10 cellular contexts compared by ENCODE assay signal in genomic region chr9:4832786-4833579, GRCh38. TPM values are rescaled to one million over a fixed set of nuclear protein-coding genes. Genes with fewer than 3 reads are reported as not detected.
DNase-seq lines count a peak whose midpoint lies in the region; ATAC-seq and TF ChIP-seq lines count a peak whose summit lies in the region.
"Had no signal": no experiment of that assay in that cellular context is flagged by ENCODE, and none has a peak within 500 bp of the region (broad histone marks: within the 10 kb centered on the region; RNA-seq: fewer than 3 reads in every experiment).

No MANE protein-coding gene starts in this region.

- no peak for TF ChIP-seq CTCF in fibroblast of villous mesenchyme (IDR thresholded peaks at IDR 0.05; ENCODE audit: insufficient read depth, low read depth, low read length)

- H3K4me3 ChIP-seq in fibroblast of villous mesenchyme (ENCODE audit: low read depth, low read length) = no peak overlapping the region

- intact Hi-C loops in head of caudate nucleus (cut with DNase I) = no loop called here

- peak; percentile 16 for DNase-seq in HK-2 (ENCODE audit: unreplicated experiment)
- peak; percentile 9 to 21 for DNase-seq in activated CD4-positive, alpha-beta T cell treated with anti-CD3 and anti-CD28 coated beads, Interleukin-2, amount 50 U/mL, for 4 hours
- peak; percentile 98 for DNase-seq in fibroblast of villous mesenchyme (ENCODE audit: low read depth)
- DNase-seq in stimulated activated CD4-positive, alpha-beta T cell treated with anti-CD3 and anti-CD28 coated beads, Interleukin-4, amount 100 ng/mL, for 48 hours (ENCODE audit: low read depth in 2 of 2) = peak; percentile 20 to 54
- DNase-seq in left lobe of liver (ENCODE audit: low spot score) = no peak
- DNase-seq in head of caudate nucleus = no peak
- DNase-seq: NCI-H1105 treated with DMSO at 0.1 percent for 48 hours had no signal

- ATAC-seq in left lobe of liver (no peak), HG02759 (IDR thresholded peaks at IDR 0.05; ENCODE audit: unreplicated experiment) (no peak), GM18519 (IDR thresholded peaks at IDR 0.05; ENCODE audit: low FRiP score, unreplicated experiment) (no peak)
- ATAC-seq: naive thymus-derived CD4-positive, alpha-beta T cell had no signal

RNA-seq across cellular contexts. Expression of gene RCL1, which starts 40.2 kb away (rescaled TPM):
- total RNA-seq in fibroblast of villous mesenchyme (9.7 and 10.4 TPM in 2 replicates), left lobe of liver (48.8 TPM)

Comparison
In these comparisons a context has a peak if more than half of its experiments do, and no peak if none do; other contexts are left out.
1. DNase-seq: peak in HK-2 (single experiment), activated CD4-positive, alpha-beta T cell treated with anti-CD3 and anti-CD28 coated beads, Interleukin-2, amount 50 U/mL, for 4 hours (2 of 2), fibroblast of villous mesenchyme (single experiment) and stimulated activated CD4-positive, alpha-beta T cell treated with anti-CD3 and anti-CD28 coated beads, Interleukin-4, amount 100 ng/mL, for 48 hours (2 of 2); none in left lobe of liver (single experiment) and head of caudate nucleus (0 of 42).